Comparison of ENCODE assay signal across 8 cellular contexts in genomic region chr4:174521800-174522182, GRCh38. TPM values are rescaled to one million over a fixed set of nuclear protein-coding genes. Genes with fewer than 3 reads are reported as not detected.
DNase-seq lines count a peak whose midpoint lies in the region; ATAC-seq, FAIRE-seq and TF ChIP-seq lines count a peak whose summit lies in the region.

No MANE protein-coding gene starts in this region.

- in situ Hi-C loops in KBM-7 (cut with MboI; ENCODE audit: low pct_unique_long_range_greater_than_20kb, low sequenced_read_pairs): no loop called here

- H3K27ac Mint-ChIP-seq in activated naive CD4-positive, alpha-beta T cell treated with anti-CD3 and anti-CD28 coated beads, Interleukin-2, amount 50 U/mL, for 72 hours: peak overlapping the region in 1 of 2 donors; percentile 77

- no CpG with 5 or more reads among the region's 12 CpGs for WGBS in iPS DF 6.9 (ENCODE audit: insufficient coverage, insufficient read length)
- 0 to 3% (median 2%) methylated on average over 12 of the region's 12 CpGs for WGBS in small intestine, 3 donors

- H3K9me3 ChIP-seq in iPS DF 6.9 (ENCODE audit: control insufficient read depth, insufficient read depth, low read length): no peaks in the 10 kb centered on the region
- no peaks in the 10 kb centered on the region for H3K9me3 ChIP-seq in small intestine (ENCODE audit: control insufficient read depth, low read depth)

- peak overlapping the region; percentile 52; the same call in 1 of the 2 replicates for H3K4me3 ChIP-seq in iPS DF 6.9 (ENCODE audit: low read length)
- peak overlapping the region; percentile 58 to 77 for H3K4me3 ChIP-seq in small intestine (ENCODE audit: low read depth in 1 of 2, low read length in 2 of 2)

- TF ChIP-seq CTCF in GM10266 (IDR thresholded peaks at IDR 0.05; ENCODE audit: control insufficient read depth, insufficient read depth, low read depth, missing control alignments): peak; percentile 2

- ATAC-seq in GM21825 (IDR thresholded peaks at IDR 0.05; ENCODE audit: unreplicated experiment): peak; percentile 23
- ATAC-seq in activated naive CD4-positive, alpha-beta T cell treated with anti-CD3 and anti-CD28 coated beads, Interleukin-2, amount 50 U/mL, for 72 hours: peak; percentile 37 to 56

- H3K27me3 ChIP-seq in iPS DF 6.9 (ENCODE audit: control insufficient read depth, insufficient read depth, low read length): peaks cover 9% of the 10 kb centered on the region; the same call in 1 of the 2 replicates
- no peaks in the 10 kb centered on the region for H3K27me3 ChIP-seq in small intestine (ENCODE audit: control insufficient read depth in 2 of 2, insufficient read depth in 2 of 2, low read length in 2 of 2)

- peak; percentile 11 for DNase-seq in GM10266 (ENCODE audit: extremely low spot score)
- DNase-seq in KBM-7: peak; percentile 12
- DNase-seq in activated naive CD4-positive, alpha-beta T cell treated with anti-CD3 and anti-CD28 coated beads, Interleukin-2, amount 50 U/mL, for 72 hours (ENCODE audit: low spot score in 2 of 2): peak in 1 of 2 donors; percentile 12
- no peak for DNase-seq in iPS DF 6.9 (ENCODE audit: low read depth, low spot score)
- DNase-seq in small intestine: peak; percentile 81
- no peak for DNase-seq in stimulated activated CD4-positive, alpha-beta T cell treated with anti-CD3 and anti-CD28 coated beads, Interleukin-4, amount 100 ng/mL, for 24 hours
- no peak for DNase-seq in DMS114 treated with DMSO at 0.1 percent for 48 hours (lab: John Stamatoyannopoulos, UW; ENCODE audit: unreplicated experiment)

- H3K4me1 ChIP-seq in iPS DF 6.9 (ENCODE audit: control insufficient read depth, insufficient read depth, low read length) (no peaks in the 10 kb centered on the region), small intestine (ENCODE audit: control insufficient read depth in 2 of 2, insufficient read depth in 1 of 2, low read depth in 1 of 2, low read length in 1 of 2) (peaks cover 0 to 3% of the 10 kb centered on the region in 2 donors)

- H3K27ac ChIP-seq in iPS DF 6.9 (ENCODE audit: low read length): no peak overlapping the region
- peak overlapping the region; percentile 90 to 94 for H3K27ac ChIP-seq in small intestine (ENCODE audit: low read depth in 1 of 2, low read length in 1 of 2)

- peaks cover 0 to 6% of the 10 kb centered on the region in 2 donors for H3K36me3 Mint-ChIP-seq in activated naive CD4-positive, alpha-beta T cell treated with anti-CD3 and anti-CD28 coated beads, Interleukin-2, amount 50 U/mL, for 72 hours

- peaks cover 0 to 4% of the 10 kb centered on the region in 2 donors for H3K9me3 Mint-ChIP-seq in activated naive CD4-positive, alpha-beta T cell treated with anti-CD3 and anti-CD28 coated beads, Interleukin-2, amount 50 U/mL, for 72 hours

- H3K36me3 ChIP-seq in iPS DF 6.9 (ENCODE audit: control insufficient read depth, insufficient read depth, low read length): no peaks in the 10 kb centered on the region
- H3K36me3 ChIP-seq in small intestine (ENCODE audit: control insufficient read depth in 2 of 2, insufficient read depth in 2 of 2, low read length in 2 of 2): no peaks in the 10 kb centered on the region

- FAIRE-seq in small intestine (lab: Jason Lieb, UNC): no peak

RNA-seq across cellular contexts. Expression of gene HPGD, which starts 0.5 kb away (rescaled TPM):
- 1 to 10 TPM; 3.1 to 5.8 TPM for total RNA-seq in activated naive CD4-positive, alpha-beta T cell treated with anti-CD3 and anti-CD28 coated beads, Interleukin-2, amount 50 U/mL, for 72 hours
- polyA plus RNA-seq in small intestine: 100 to 1,000 TPM in 2 of 3 donors, 10 to 100 TPM in 1; 60.9 to 399 (median 215) TPM

Comparison
In these comparisons a context has a peak if more than half of its experiments do, and no peak if none do; other contexts are left out.
1. DNase-seq: peak in GM10266 (single experiment), KBM-7 (single experiment) and small intestine (single experiment); none in iPS DF 6.9 (single experiment), stimulated activated CD4-positive, alpha-beta T cell treated with anti-CD3 and anti-CD28 coated beads, Interleukin-4, amount 100 ng/mL, for 24 hours (single experiment) and DMS114 treated with DMSO at 0.1 percent for 48 hours (single experiment).